Comparison of ENCODE assay signal across 16 cellular contexts in the genomic region with DNA sequence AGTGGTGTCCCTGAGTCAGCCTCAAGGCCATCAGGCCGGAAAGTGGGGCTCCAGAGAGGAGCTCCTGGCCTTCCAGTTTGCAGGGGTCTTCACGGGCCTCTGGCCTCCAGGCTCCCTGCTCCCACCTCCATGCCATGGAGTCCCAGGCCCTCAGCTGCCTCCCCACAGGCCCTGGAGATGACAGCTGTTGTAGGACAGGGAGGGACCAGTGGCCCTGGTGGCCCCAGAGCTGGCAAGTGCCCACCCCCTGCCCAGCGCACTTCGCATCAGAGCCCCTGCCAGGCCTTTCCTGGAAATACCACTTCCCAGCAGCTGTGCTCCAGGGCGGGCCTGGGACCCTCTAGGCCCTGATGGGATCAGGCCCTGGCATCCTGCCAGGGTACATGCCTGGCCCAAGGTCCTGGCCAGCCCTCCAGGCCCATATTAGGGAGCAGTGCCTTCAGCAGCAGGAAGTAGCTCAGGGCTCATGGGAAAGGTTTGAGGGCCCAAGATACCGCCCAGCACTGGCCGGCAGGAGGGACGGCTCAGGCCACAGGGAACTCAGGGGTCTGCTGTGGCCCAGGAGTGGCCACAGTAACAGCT. TPM values are rescaled to one million over a fixed set of nuclear protein-coding genes. Genes with fewer than 3 reads are reported as not detected.
"Had no signal": no experiment of that assay in that cellular context is flagged by ENCODE, and none has a peak within 500 bp of the region (broad histone marks: within the 10 kb centered on the region; RNA-seq: fewer than 3 reads in every experiment).

No MANE protein-coding gene starts in this region.

- H3K4me3 ChIP-seq: prostate gland, thyroid gland had no signal

- H3K9me3 ChIP-seq: prostate gland, thyroid gland had no signal

- ATAC-seq: left colon; natural killer cell treated with Interleukin-12 subunit alpha and Interleukin-12 subunit beta and Interleukin-15 and Interleukin-18, amount 100 ng/mL, for 72 hours; stimulated activated memory B cell treated with anti-CD40 and anti-IgM and Interleukin-4, amounts not matched to agents 10 μg/mL and 1 μg/mL and 100 μg/mL, for 72 hours had no signal

- H3K36me3 ChIP-seq: brain microvascular endothelial cell, prostate gland, thyroid gland had no signal

- DNase-seq: activated CD4-positive, alpha-beta T cell treated with anti-CD3 and anti-CD28 coated beads, Interleukin-2, amount 50 U/mL, for 1 hour; activated CD8-positive, alpha-beta memory T cell treated with anti-CD3 and anti-CD28 coated beads for 24 hours; activated naive CD8-positive, alpha-beta T cell treated with anti-CD3 and anti-CD28 coated beads, Interleukin-2, amount 10 ng/mL, durations not matched to agents 7 days and 5 days; brain microvascular endothelial cell; cerebellar nuclear complex; effector memory CD4-positive, alpha-beta T cell; foreskin melanocyte; left colon; T-helper 2 cell; thyroid gland had no signal

- H3K27me3 ChIP-seq: thyroid gland had no signal

- H3K27ac ChIP-seq: brain microvascular endothelial cell, prostate gland, thyroid gland had no signal

RNA-seq across cellular contexts. Expression of a gene that starts 2.5 kb away (rescaled TPM):
- total RNA-seq: activated naive CD8-positive, alpha-beta T cell treated with anti-CD3 and anti-CD28 coated beads, Interleukin-2, amount 10 ng/mL, durations not matched to agents 7 days and 5 days; activated T-helper 1 cell treated with anti-CD3 and anti-CD28 coated beads, Interleukin-12 subunit alpha, Interleukin-12 subunit beta, Interleukin-2, Interleukin-4 antibody, amounts not matched to agents 30 ng/mL and 10 ng/mL and 1 ng/mL, durations not matched to agents 14 hours and 24 hours and 36 hours; natural killer cell treated with Interleukin-12 subunit alpha and Interleukin-12 subunit beta and Interleukin-15 and Interleukin-18, amount 100 ng/mL, for 72 hours had no signal

RNA-seq across cellular contexts. Expression of a gene that starts 5.2 kb away (rescaled TPM):
- total RNA-seq: activated naive CD8-positive, alpha-beta T cell treated with anti-CD3 and anti-CD28 coated beads, Interleukin-2, amount 10 ng/mL, durations not matched to agents 7 days and 5 days; activated T-helper 1 cell treated with anti-CD3 and anti-CD28 coated beads, Interleukin-12 subunit alpha, Interleukin-12 subunit beta, Interleukin-2, Interleukin-4 antibody, amounts not matched to agents 30 ng/mL and 10 ng/mL and 1 ng/mL, durations not matched to agents 14 hours and 24 hours and 36 hours; left colon; mucosa of gallbladder; natural killer cell treated with Interleukin-12 subunit alpha and Interleukin-12 subunit beta and Interleukin-15 and Interleukin-18, amount 100 ng/mL, for 72 hours; occipital lobe; thyroid gland had no signal

RNA-seq across cellular contexts. Expression of a gene that starts 41.3 kb away (rescaled TPM):
- total RNA-seq: activated naive CD8-positive, alpha-beta T cell treated with anti-CD3 and anti-CD28 coated beads, Interleukin-2, amount 10 ng/mL, durations not matched to agents 7 days and 5 days; activated T-helper 1 cell treated with anti-CD3 and anti-CD28 coated beads, Interleukin-12 subunit alpha, Interleukin-12 subunit beta, Interleukin-2, Interleukin-4 antibody, amounts not matched to agents 30 ng/mL and 10 ng/mL and 1 ng/mL, durations not matched to agents 14 hours and 24 hours and 36 hours; left colon; mucosa of gallbladder; natural killer cell treated with Interleukin-12 subunit alpha and Interleukin-12 subunit beta and Interleukin-15 and Interleukin-18, amount 100 ng/mL, for 72 hours; occipital lobe; prostate gland; thyroid gland had no signal
